In genomic region chr15:77030042-77030927, GRCh38 we compare ENCODE assay signal across 11 cellular contexts. TPM values are rescaled to one million over a fixed set of nuclear protein-coding genes. Genes with fewer than 3 reads are reported as not detected.
DNase-seq lines count a peak whose midpoint lies in the region; ATAC-seq and TF ChIP-seq lines count a peak whose summit lies in the region.
"Had no signal": no experiment of that assay in that cellular context is flagged by ENCODE, and none has a peak within 500 bp of the region (broad histone marks: within the 10 kb centered on the region; RNA-seq: fewer than 3 reads in every experiment).

No MANE protein-coding gene starts in this region.

- H3K4me1 ChIP-seq in right lobe of liver: no peaks in the 10 kb centered on the region
- no peaks in the 10 kb centered on the region for H3K4me1 ChIP-seq in uterus

- H3K27ac Mint-ChIP-seq in activated naive CD8-positive, alpha-beta T cell: peak overlapping the region; percentile 50
- no peak overlapping the region for H3K27ac Mint-ChIP-seq in activated naive CD8-positive, alpha-beta T cell treated with anti-CD3 and anti-CD28 coated beads for 36 hours
- no peak overlapping the region for H3K27ac Mint-ChIP-seq in activated T-helper 17 cell treated with anti-CD3 and anti-CD28 coated beads, Interleukin-2, amount 50 U/mL, for 72 hours

- intact Hi-C loops in right lobe of liver (cut with DNase I) (no loop called here), uterus (cut with DNase I; ENCODE audit: low total_unique reads) (no loop called here)

- no peak for TF ChIP-seq CTCF in right lobe of liver (IDR thresholded peaks at IDR 0.05)
- no peak for TF ChIP-seq CTCF in uterus (IDR thresholded peaks at IDR 0.05)

- H3K27me3 Mint-ChIP-seq in activated naive CD8-positive, alpha-beta T cell: no peaks in the 10 kb centered on the region
- H3K27me3 Mint-ChIP-seq in activated naive CD8-positive, alpha-beta T cell treated with anti-CD3 and anti-CD28 coated beads for 36 hours: no peaks in the 10 kb centered on the region
- no peaks in the 10 kb centered on the region for H3K27me3 Mint-ChIP-seq in activated T-helper 17 cell treated with anti-CD3 and anti-CD28 coated beads, Interleukin-2, amount 50 U/mL, for 72 hours
- H3K27me3 Mint-ChIP-seq: naive thymus-derived CD4-positive, alpha-beta T cell had no signal

- H3K9me3 Mint-ChIP-seq in activated naive CD8-positive, alpha-beta T cell (ENCODE audit: low read depth): no peaks in the 10 kb centered on the region
- no peaks in the 10 kb centered on the region for H3K9me3 Mint-ChIP-seq in activated naive CD8-positive, alpha-beta T cell treated with anti-CD3 and anti-CD28 coated beads for 36 hours
- no peaks in the 10 kb centered on the region for H3K9me3 Mint-ChIP-seq in activated T-helper 17 cell treated with anti-CD3 and anti-CD28 coated beads, Interleukin-2, amount 50 U/mL, for 72 hours

- no peak for TF ChIP-seq POLR2A in right lobe of liver (IDR thresholded peaks at IDR 0.05)
- TF ChIP-seq POLR2A in uterus (IDR thresholded peaks at IDR 0.05): no peak

- no peak for DNase-seq in activated naive CD8-positive, alpha-beta T cell treated with anti-CD3 and anti-CD28 coated beads for 36 hours
- DNase-seq in activated effector memory CD4-positive, alpha-beta T cell treated with Interleukin-2 at 50 U/mL for 16 hours: peak; percentile 0
- DNase-seq in right lobe of liver (peak in 2 of 3 donors; percentile 17 to 44), uterus (peak; percentile 9 to 11)
- DNase-seq: NCI-H1048 had no signal

- H3K9me3 ChIP-seq in right lobe of liver (no peaks in the 10 kb centered on the region), uterus (no peaks in the 10 kb centered on the region)

- H3K27ac ChIP-seq in right lobe of liver (no peak overlapping the region), uterus (no peak overlapping the region)

- H3K36me3 Mint-ChIP-seq in activated naive CD8-positive, alpha-beta T cell: no peaks in the 10 kb centered on the region
- H3K36me3 Mint-ChIP-seq in activated naive CD8-positive, alpha-beta T cell treated with anti-CD3 and anti-CD28 coated beads for 36 hours: peaks cover 10% of the 10 kb centered on the region
- peaks cover 58% of the 10 kb centered on the region for H3K36me3 Mint-ChIP-seq in activated T-helper 17 cell treated with anti-CD3 and anti-CD28 coated beads, Interleukin-2, amount 50 U/mL, for 72 hours (ENCODE audit: low read depth)

- no peak overlapping the region for H3K4me3 Mint-ChIP-seq in activated naive CD8-positive, alpha-beta T cell
- H3K4me3 Mint-ChIP-seq in activated naive CD8-positive, alpha-beta T cell treated with anti-CD3 and anti-CD28 coated beads for 36 hours: no peak overlapping the region
- H3K4me3 Mint-ChIP-seq in activated T-helper 17 cell treated with anti-CD3 and anti-CD28 coated beads, Interleukin-2, amount 50 U/mL, for 72 hours: no peak overlapping the region
- H3K4me3 Mint-ChIP-seq: naive thymus-derived CD4-positive, alpha-beta T cell had no signal

- H3K27me3 ChIP-seq in right lobe of liver: no peaks in the 10 kb centered on the region
- no peaks in the 10 kb centered on the region for H3K27me3 ChIP-seq in uterus

- H3K4me1 Mint-ChIP-seq in activated naive CD8-positive, alpha-beta T cell (ENCODE audit: low read depth): peaks cover 7% of the 10 kb centered on the region
- H3K4me1 Mint-ChIP-seq in activated naive CD8-positive, alpha-beta T cell treated with anti-CD3 and anti-CD28 coated beads for 36 hours: peaks cover 15% of the 10 kb centered on the region
- H3K4me1 Mint-ChIP-seq in activated T-helper 17 cell treated with anti-CD3 and anti-CD28 coated beads, Interleukin-2, amount 50 U/mL, for 72 hours: no peaks in the 10 kb centered on the region

- H3K36me3 ChIP-seq in right lobe of liver: no peaks in the 10 kb centered on the region
- H3K36me3 ChIP-seq in uterus: no peaks in the 10 kb centered on the region

- ATAC-seq in right lobe of liver: no peak
- no peak for ATAC-seq in HG03135 (IDR thresholded peaks at IDR 0.05; ENCODE audit: unreplicated experiment)
- no peak for ATAC-seq in activated T-helper 17 cell treated with anti-CD3 and anti-CD28 coated beads, Interleukin-2, amount 50 U/mL, for 72 hours (replicated peaks)
- no peak for ATAC-seq in GM21423 (IDR thresholded peaks at IDR 0.05; ENCODE audit: unreplicated experiment)

- no peak overlapping the region for H3K4me3 ChIP-seq in right lobe of liver
- H3K4me3 ChIP-seq in uterus: no peak overlapping the region

- WGBS in right lobe of liver (ENCODE audit: insufficient coverage, low coverage, low lambda C conversion rate, missing lambda C conversion rate): 57% methylated on average over 3 of the region's 22 CpGs

RNA-seq across cellular contexts. Expression of gene PSTPIP1, which starts 35.4 kb away (rescaled TPM):
- total RNA-seq in activated naive CD8-positive, alpha-beta T cell treated with anti-CD3 and anti-CD28 coated beads for 36 hours: 10 to 100 TPM; 93.4 to 94.5 TPM
- total RNA-seq in right lobe of liver (1 to 10 TPM; 1.2 to 4.9 (median 2.2) TPM), uterus (1 to 10 TPM in 3 of 4 donors, not detected in 1; 1.3 to 10.0 (median 4.7) TPM)
- total RNA-seq in activated T-helper 17 cell treated with anti-CD3 and anti-CD28 coated beads, Interleukin-2, amount 50 U/mL, for 72 hours: 100 to 1,000 TPM; 125 to 137 TPM
- total RNA-seq: SK-MEL-5 had no signal

RNA-seq across cellular contexts. Expression of gene TSPAN3, which starts 40.6 kb away (rescaled TPM):
- total RNA-seq in activated naive CD8-positive, alpha-beta T cell treated with anti-CD3 and anti-CD28 coated beads for 36 hours: 10 to 100 TPM; 40.6 to 43.1 TPM
- total RNA-seq in right lobe of liver (100 to 1,000 TPM in 1 of 6 experiments, 10 to 100 TPM in 5; 35.6 to 103 (median 63.2) TPM), uterus (100 to 1,000 TPM in 2 of 4 donors, 10 to 100 TPM in 2; 62.0 to 446 (median 114) TPM)
- total RNA-seq in activated T-helper 17 cell treated with anti-CD3 and anti-CD28 coated beads, Interleukin-2, amount 50 U/mL, for 72 hours: 10 to 100 TPM in 1 of 2 donors, 1 to 10 TPM in 1; 9.6 to 27.6 TPM

Comparison
In these comparisons a context has a peak if more than half of its experiments do, and no peak if none do; other contexts are left out.
1. RNA of gene PSTPIP1, which starts 35.4 kb away (total RNA-seq): 125 to 137 TPM in activated T-helper 17 cell treated with anti-CD3 and anti-CD28 coated beads, Interleukin-2, amount 50 U/mL, for 72 hours and 93.4 to 94.5 TPM in activated naive CD8-positive, alpha-beta T cell treated with anti-CD3 and anti-CD28 coated beads for 36 hours; 1.3 to 10.0 TPM in uterus and 1.2 to 4.9 TPM in right lobe of liver; every median in the first group is over 4 times any median in the second.